Comparison of ENCODE assay signal across 18 cellular contexts in genomic region chr19:28862238-28862637, GRCh38.
"Had no signal": no experiment of that assay in that cellular context is flagged by ENCODE, and none has a peak within 500 bp of the region (broad histone marks: within the 10 kb centered on the region; RNA-seq: fewer than 3 reads in every experiment).

No MANE protein-coding gene starts in this region.

- H3K36me3 ChIP-seq: lower lobe of right lung, spleen, tibial nerve had no signal

- H3K27me3 ChIP-seq: tibial nerve had no signal

- H3K9me3 ChIP-seq: lower lobe of right lung, spleen, tibial nerve had no signal

- H3K4me3 ChIP-seq: lower lobe of right lung, spleen, tibial nerve had no signal

- ATAC-seq: left lobe of liver; lower lobe of right lung; naive thymus-derived CD4-positive, alpha-beta T cell; stimulated activated naive CD8-positive, alpha-beta T cell treated with anti-CD3 and anti-CD28 coated beads, Interleukin-15, amount 100 ng/mL, for 72 hours; T-helper 17 cell had no signal

- DNase-seq: activated B cell treated with CpG ODN at 0.5 μM for 24 hours; activated CD4-positive, alpha-beta memory T cell treated with anti-CD3 and anti-CD28 coated beads for 36 hours; activated CD4-positive, alpha-beta T cell treated with anti-CD3 and anti-CD28 coated beads for 4 hours; activated naive CD4-positive, alpha-beta T cell treated with Interleukin-2 at 50 U/mL for 16 hours; activated naive CD8-positive, alpha-beta T cell treated with anti-CD3 and anti-CD28 coated beads for 36 hours; activated T-cell treated with anti-CD3 and anti-CD28 coated beads, Interleukin-2, amount 50 U/mL, for 48 hours; central memory CD4-positive, alpha-beta T cell; dermis blood vessel endothelial cell; effector CD8-positive, alpha-beta T cell; lower lobe of right lung; naive thymus-derived CD4-positive, alpha-beta T cell; occipital lobe; spleen; stimulated activated CD4-positive, alpha-beta T cell treated with anti-CD3 and anti-CD28 coated beads, Interleukin-4, amount 100 ng/mL, for 24 hours; stimulated activated naive CD8-positive, alpha-beta T cell treated with anti-CD3 and anti-CD28 coated beads, Interleukin-15, amount 100 ng/mL, for 72 hours; T-helper 17 cell had no signal
